Comparison of ENCODE assay signal across 20 cellular contexts in the genomic region with DNA sequence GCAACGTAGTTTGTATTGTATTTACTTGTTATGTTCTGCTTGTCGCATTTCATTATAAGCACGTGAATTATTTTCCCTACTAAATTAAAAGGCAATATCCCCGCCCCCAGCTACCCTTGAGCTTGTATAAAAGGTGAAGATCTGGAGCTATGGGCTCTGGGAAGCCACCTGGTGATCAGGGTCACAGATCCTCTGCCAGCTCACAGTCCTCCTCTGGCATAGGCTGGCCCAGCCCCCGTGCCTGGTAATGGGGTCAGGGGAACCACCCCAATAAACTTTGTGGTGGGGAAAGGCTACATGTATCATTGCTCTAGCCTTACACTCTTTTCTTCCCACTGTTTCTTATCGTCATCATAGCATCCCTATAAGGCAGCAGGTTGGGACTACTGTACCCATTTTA.
A peak's percentile ranks its signal among the peaks of the same experiment; 100 is the strongest.
DNase-seq lines count a peak whose midpoint lies in the region; ATAC-seq and TF ChIP-seq lines count a peak whose summit lies in the region.
"Had no signal": no experiment of that assay in that cellular context is flagged by ENCODE, and none has a peak within 500 bp of the region (broad histone marks: within the 10 kb centered on the region; RNA-seq: fewer than 3 reads in every experiment).

No MANE protein-coding gene starts in this region.

- H4K8ac ChIP-seq in mesenchymal stem cell (ENCODE audit: low read length) = no peak overlapping the region

- H2BK5ac ChIP-seq in mesenchymal stem cell (ENCODE audit: low read depth, low read length, poor library complexity, severe bottlenecking) = no peak overlapping the region

- no peaks in the 10 kb centered on the region for H3K79me1 ChIP-seq in mesenchymal stem cell (replicated peaks; ENCODE audit: low read length, poor library complexity, severe bottlenecking)

- H3K36me3 Mint-ChIP-seq in endodermal cell (ENCODE audit: low read depth) = peaks cover 1% of the 10 kb centered on the region

- H3K36me3 ChIP-seq in endodermal cell (ENCODE audit: control insufficient read depth, insufficient read depth, low read length) (no peaks in the 10 kb centered on the region), mesenchymal stem cell (ENCODE audit: control insufficient read depth in 1 of 2, insufficient read depth in 2 of 2, low read depth in 1 of 2, low read length in 2 of 2) (no peaks in the 10 kb centered on the region), right lobe of liver (no peaks in the 10 kb centered on the region), psoas muscle (ENCODE audit: insufficient read depth in 1 of 2, low read depth in 1 of 2) (no peaks in the 10 kb centered on the region)

- H2BK15ac ChIP-seq in mesenchymal stem cell (ENCODE audit: low read depth, poor library complexity, severe bottlenecking) = no peak overlapping the region

- TF ChIP-seq CTCF in endodermal cell (conservative IDR thresholded peaks at IDR 0.05) (no peak), right lobe of liver (IDR thresholded peaks at IDR 0.05) (no peak), psoas muscle (IDR thresholded peaks at IDR 0.05) (no peak)

- H3K27ac ChIP-seq in endodermal cell (ENCODE audit: low read depth, low read length) (no peak overlapping the region), mesenchymal stem cell (ENCODE audit: low read length, poor library complexity, severe bottlenecking) (no peak overlapping the region), right lobe of liver (no peak overlapping the region), psoas muscle (no peak overlapping the region)
- H3K27ac ChIP-seq: 22Rv1, A549, C4-2B had no signal

- H3K9me3 Mint-ChIP-seq in endodermal cell = peaks cover 13% of the 10 kb centered on the region
- H3K9me3 Mint-ChIP-seq: HFFc6 had no signal

- H3K4me3 ChIP-seq in endodermal cell (ENCODE audit: low read length) (no peak overlapping the region), mesenchymal stem cell (ENCODE audit: insufficient read depth in 1 of 2, low read depth in 1 of 2, low read length in 2 of 2) (no peak overlapping the region), right lobe of liver (no peak overlapping the region), psoas muscle (no peak overlapping the region)
- H3K4me3 ChIP-seq: A549, GM23338 had no signal

- no peak for ATAC-seq in Right ventricle myocardium inferior
- no peak for ATAC-seq in right lobe of liver
- ATAC-seq in psoas muscle = no peak
- ATAC-seq: A549, GM23338, HCT116 had no signal

- no peak overlapping the region for H3K18ac ChIP-seq in mesenchymal stem cell (ENCODE audit: low read depth in 1 of 2, low read length in 2 of 2)

- intact Hi-C loops in cardiac septum (cut with DNase I) (no loop called here), Right ventricle myocardium inferior (cut with DNase I) (no loop called here), right lobe of liver (cut with DNase I) (no loop called here), psoas muscle (cut with DNase I) (no loop called here)

- H3K4me2 ChIP-seq in mesenchymal stem cell (ENCODE audit: low read length, poor library complexity, severe bottlenecking) = no peak overlapping the region
- H3K4me2 ChIP-seq: A549, GM23338 had no signal

- no peak overlapping the region for H3K27ac Mint-ChIP-seq in endodermal cell
- H3K27ac Mint-ChIP-seq: CD4-positive, alpha-beta T cell; GM23338; HFFc6 had no signal

- H3K27me3 ChIP-seq in endodermal cell (ENCODE audit: control insufficient read depth, insufficient read depth, low read length, poor library complexity, severe bottlenecking) (peaks cover 8% of the 10 kb centered on the region), mesenchymal stem cell (ENCODE audit: control insufficient read depth in 1 of 2, insufficient read depth in 1 of 2, low read length in 2 of 2) (peaks cover 0 to 48% of the 10 kb centered on the region in 2 experiments), right lobe of liver (no peaks in the 10 kb centered on the region), psoas muscle (ENCODE audit: insufficient read depth in 3 of 3, low read length in 2 of 3) (no peaks in the 10 kb centered on the region)

- TF ChIP-seq POLR2A in right lobe of liver (IDR thresholded peaks at IDR 0.05) = no peak

- peaks cover 5% of the 10 kb centered on the region for H3K4me1 ChIP-seq in endodermal cell (ENCODE audit: control insufficient read depth, insufficient read depth, low read length)
- no peaks in the 10 kb centered on the region for H3K4me1 ChIP-seq in mesenchymal stem cell (ENCODE audit: control insufficient read depth, insufficient read depth, low read depth, low read length)
- H3K4me1 ChIP-seq in right lobe of liver = no peaks in the 10 kb centered on the region
- H3K4me1 ChIP-seq in psoas muscle = no peaks in the 10 kb centered on the region
- H3K4me1 ChIP-seq: A549, Caco-2 had no signal

- H4K91ac ChIP-seq in mesenchymal stem cell (ENCODE audit: low read length) = peak overlapping the region; percentile 20

- DNase-seq in cardiac septum (ENCODE audit: low spot score) (peak; percentile 17), Right ventricle myocardium inferior (ENCODE audit: missing footprints) (no peak), endodermal cell (peak; percentile 4), mesenchymal stem cell (no peak), right lobe of liver (no peak), midbrain (lab: John Stamatoyannopoulos, UW) (no peak), psoas muscle (no peak)
- DNase-seq: AML-193; Caco-2; CD4-positive, alpha-beta T cell; DMS153; DMS79; GF-D8; HFFc6; IMR-90 had no signal

- no peak overlapping the region for H3K14ac ChIP-seq in mesenchymal stem cell (ENCODE audit: low read length in 2 of 2)

- H3K4me3 Mint-ChIP-seq in endodermal cell = no peak overlapping the region
- H3K4me3 Mint-ChIP-seq: CD4-positive, alpha-beta T cell; GM23338; HFFc6 had no signal

- no peak overlapping the region for H2AFZ ChIP-seq in mesenchymal stem cell (ENCODE audit: low read depth, low read length)
- H2AFZ ChIP-seq: GM23338 had no signal

- no peak overlapping the region for H2AK5ac ChIP-seq in mesenchymal stem cell (ENCODE audit: low read length, severe bottlenecking)

- no peak overlapping the region for H3K23ac ChIP-seq in mesenchymal stem cell (ENCODE audit: low read length in 2 of 2)

- H2BK120ac ChIP-seq in mesenchymal stem cell (ENCODE audit: low read depth, low read length) = no peak overlapping the region

- H3K9ac ChIP-seq in endodermal cell (ENCODE audit: extremely low read depth, low read length, poor library complexity, severe bottlenecking) (no peak overlapping the region), mesenchymal stem cell (ENCODE audit: low read length) (no peak overlapping the region)

- H3K27me3 Mint-ChIP-seq in endodermal cell (ENCODE audit: insufficient read depth) = peaks cover 6% of the 10 kb centered on the region

- no peak overlapping the region for H2BK12ac ChIP-seq in mesenchymal stem cell (ENCODE audit: low read length in 2 of 2)

- peaks cover 29% of the 10 kb centered on the region for H3K4me1 Mint-ChIP-seq in endodermal cell

- H3K4ac ChIP-seq in mesenchymal stem cell (ENCODE audit: low read depth in 1 of 2, low read length in 2 of 2) = no peak overlapping the region

- H3K9me3 ChIP-seq in endodermal cell (ENCODE audit: control insufficient read depth, low read length) (peaks cover 5% of the 10 kb centered on the region), mesenchymal stem cell (ENCODE audit: control insufficient read depth, low read length) (peaks cover 2% of the 10 kb centered on the region), right lobe of liver (no peaks in the 10 kb centered on the region), psoas muscle (no peaks in the 10 kb centered on the region)
- H3K9me3 ChIP-seq: Caco-2 had no signal

- 60 to 93% methylated on average over 1 to 6 of the region's 6 CpGs for WGBS in endodermal cell (ENCODE audit: insufficient coverage in 1 of 2, insufficient read length in 1 of 2), 2 experiments
- WGBS in mesenchymal stem cell = 89% methylated on average over 3 of the region's 6 CpGs
- WGBS in right lobe of liver (ENCODE audit: insufficient coverage, low coverage, low lambda C conversion rate, missing lambda C conversion rate) = 63% methylated on average over 5 of the region's 6 CpGs
- WGBS in psoas muscle, 3 donors = 86 to 87% (median 87%) methylated on average over 6 of the region's 6 CpGs

Comparison
In these comparisons a context has a peak if more than half of its experiments do, and no peak if none do; other contexts are left out.
1. DNase-seq: peak in cardiac septum (single experiment) and endodermal cell (single experiment); none in Right ventricle myocardium inferior (single experiment), mesenchymal stem cell (single experiment), right lobe of liver (0 of 3), midbrain (single experiment) and psoas muscle (0 of 2).